ENCODE assay signal across 2 cellular contexts in genomic region chr3:195021674-195022073, GRCh38.
TF ChIP-seq lines count a peak whose summit lies in the region.

No MANE protein-coding gene starts in this region.

TF ChIP-seq in HCT116, 20 proteins besides CTCF, POLR2A, EP300 and RAD21:
- TF ChIP-seq CEBPB (IDR thresholded peaks at IDR 0.05; ENCODE audit: low read depth): no peak
- TF ChIP-seq SIN3A (IDR thresholded peaks at IDR 0.05; ENCODE audit: low read depth): no peak
- TF ChIP-seq REST (IDR thresholded peaks at IDR 0.05; ENCODE audit: low read depth): no peak
- no peak for TF ChIP-seq ZNF274 (IDR thresholded peaks at IDR 0.05; ENCODE audit: low read depth, low read length)
- TF ChIP-seq SRF (IDR thresholded peaks at IDR 0.05; ENCODE audit: low read depth): no peak
- no peak for TF ChIP-seq POLR2AphosphoS5 (IDR thresholded peaks at IDR 0.05; ENCODE audit: low read depth, low read length)
- TF ChIP-seq ZBTB33 (IDR thresholded peaks at IDR 0.05; ENCODE audit: extremely low read depth, insufficient replicate concordance, low read length): no peak
- no peak for TF ChIP-seq ELF1 (IDR thresholded peaks at IDR 0.05; ENCODE audit: borderline replicate concordance, low read depth)
- no peak for TF ChIP-seq EGR1 (IDR thresholded peaks at IDR 0.05; ENCODE audit: low read depth)
- TF ChIP-seq FOSL1 (IDR thresholded peaks at IDR 0.05; ENCODE audit: low read depth): no peak
- no peak for TF ChIP-seq EZH2phosphoT487 (IDR thresholded peaks at IDR 0.05; ENCODE audit: borderline replicate concordance)
- no peak for TF ChIP-seq YY1 (IDR thresholded peaks at IDR 0.05; ENCODE audit: extremely low read depth, insufficient replicate concordance, low read depth, low read length)
- no peak for TF ChIP-seq MAX (IDR thresholded peaks at IDR 0.05)

TF ChIP-seq in endothelial cell of umbilical vein, 7 proteins besides CTCF, POLR2A, EP300 and RAD21:
- TF ChIP-seq MAX (IDR thresholded peaks at IDR 0.05; ENCODE audit: insufficient read depth, insufficient read length) (no peak), POLR2AphosphoS5 (IDR thresholded peaks at IDR 0.05; ENCODE audit: insufficient read depth, low read depth, low read length) (no peak), GATA2 (IDR thresholded peaks at IDR 0.05; ENCODE audit: insufficient read depth, insufficient read length, low read depth, low read length) (no peak), FOS (IDR thresholded peaks at IDR 0.05; ENCODE audit: borderline replicate concordance, insufficient read depth, low read length) (no peak), JUN (IDR thresholded peaks at IDR 0.05; ENCODE audit: borderline replicate concordance, insufficient read depth, insufficient read length, low read depth) (no peak), MYC (IDR thresholded peaks at IDR 0.05; ENCODE audit: low read depth, low read length) (no peak), EZH2 (IDR thresholded peaks at IDR 0.05; ENCODE audit: borderline replicate concordance, low read depth, low read length, severe bottlenecking) (no peak)
